8 cellular contexts compared by ENCODE assay signal in genomic region chr12:21657336-21658077, GRCh38. TPM values are rescaled to one million over a fixed set of nuclear protein-coding genes. Genes with fewer than 3 reads are reported as not detected.
DNase-seq lines count a peak whose midpoint lies in the region; ATAC-seq, FAIRE-seq and TF ChIP-seq lines count a peak whose summit lies in the region.

Gene LDHB (minus strand): TSS chr12:21657842. CDS start chr12:21654671, 3,171 bp downstream.

- ATAC-seq in GM18498 (IDR thresholded peaks at IDR 0.05; ENCODE audit: unreplicated experiment) (peak; percentile 96), HG02885 (IDR thresholded peaks at IDR 0.05; ENCODE audit: poor library complexity, unreplicated experiment) (peak; percentile 95)

- H3K4me3 ChIP-seq in astrocyte (ENCODE audit: insufficient read depth, low read depth, low read length) = peak within 1 kb of the TSS; percentile 94
- peak within 1 kb of the TSS; percentile 96 for H3K4me3 ChIP-seq in retinal pigment epithelial cell (ENCODE audit: low read length)

- TF ChIP-seq CTCF in astrocyte (IDR thresholded peaks at IDR 0.05; ENCODE audit: insufficient read depth, low read depth, low read length) = no peak
- TF ChIP-seq CTCF in retinal pigment epithelial cell (conservative IDR thresholded peaks at IDR 0.05; ENCODE audit: low read depth, low read length) = no peak

- H3K9me3 Mint-ChIP-seq in astrocyte (ENCODE audit: unreplicated experiment) = no peaks in the 10 kb centered on the region

- peak within 1 kb of the TSS; percentile 96 for H3K9ac ChIP-seq in astrocyte (ENCODE audit: low read length)

- DNase-seq in NCI-H2029 (lab: John Stamatoyannopoulos, UW) = peak; percentile 95
- DNase-seq in T-helper 22 cell (ENCODE audit: low read depth) = peak; percentile 88
- peak; percentile 95 for DNase-seq in astrocyte (ENCODE audit: low read depth)
- DNase-seq in hepatic stellate cell (ENCODE audit: low spot score) = peak; percentile 86
- peak; percentile 89 for DNase-seq in retinal pigment epithelial cell (ENCODE audit: low read depth)
- DNase-seq in NCI-H1105 treated with DMSO at 0.1 percent for 48 hours (lab: John Stamatoyannopoulos, UW) = no peak

- H3K4me1 Mint-ChIP-seq in astrocyte (ENCODE audit: low read depth, unreplicated experiment) = peaks cover 11% of the 10 kb centered on the region

- no peaks in the 10 kb centered on the region for H3K9me3 ChIP-seq in astrocyte (ENCODE audit: insufficient read depth, low read depth, low read length)

- H3K27ac ChIP-seq in astrocyte (ENCODE audit: low read depth, low read length) = peak within 1 kb of the TSS; percentile 90

- H3K27ac Mint-ChIP-seq in astrocyte (ENCODE audit: unreplicated experiment) = peak within 1 kb of the TSS; percentile 98

- peaks cover 42% of the 10 kb centered on the region for H4K20me1 ChIP-seq in astrocyte (ENCODE audit: insufficient read depth, low read length)

- peaks cover 53% of the 10 kb centered on the region for H3K79me2 ChIP-seq in astrocyte (ENCODE audit: insufficient read depth, low read length)

- peaks cover 15% of the 10 kb centered on the region for H3K36me3 ChIP-seq in astrocyte (ENCODE audit: insufficient read depth, low read length)

- H3K27me3 Mint-ChIP-seq in astrocyte (ENCODE audit: low read depth, unreplicated experiment) = no peaks in the 10 kb centered on the region

- peaks cover 12% of the 10 kb centered on the region for H3K36me3 Mint-ChIP-seq in astrocyte (ENCODE audit: low read depth, unreplicated experiment)

- H2AFZ ChIP-seq in astrocyte (ENCODE audit: low read depth, low read length) = peak within 1 kb of the TSS; percentile 92

- H3K4me2 ChIP-seq in astrocyte (ENCODE audit: low read length) = peak within 1 kb of the TSS; percentile 87

- H3K27me3 ChIP-seq in astrocyte (ENCODE audit: insufficient read depth, low read length) = no peaks in the 10 kb centered on the region

- FAIRE-seq in astrocyte (lab: Jason Lieb, UNC) = peak; percentile 91

- H3K4me1 ChIP-seq in astrocyte (ENCODE audit: insufficient read depth, low read length) = peaks cover 4% of the 10 kb centered on the region

- H3K4me3 Mint-ChIP-seq in astrocyte (ENCODE audit: unreplicated experiment) = peak within 1 kb of the TSS; percentile 92

RNA-seq across cellular contexts. Expression of gene LDHB, which starts in this region (rescaled TPM):
- total RNA-seq in astrocyte = 698 and 775 TPM in 2 replicates
